In genomic region chr7:126856691-126857291, GRCh38 we compare ENCODE assay signal across 8 cellular contexts.
DNase-seq lines count a peak whose midpoint lies in the region; ATAC-seq, FAIRE-seq and TF ChIP-seq lines count a peak whose summit lies in the region.

No MANE protein-coding gene starts in this region.

- no peaks in the 10 kb centered on the region for H3K4me1 Mint-ChIP-seq in activated T-cell treated with anti-CD3 and anti-CD28 coated beads, Interleukin-2, amount 50 U/mL, for 4 hours (ENCODE audit: low read depth)

- no peaks in the 10 kb centered on the region for H3K9me3 ChIP-seq in K562 (replicated peaks; ENCODE audit: control insufficient read depth, insufficient read depth, low read depth, low read length)
- H3K9me3 ChIP-seq in osteoblast (ENCODE audit: low read depth, low read length): no peaks in the 10 kb centered on the region

- intact Hi-C loops in K562 (cut with micrococcal nuclease): no loop called here

- H3K79me2 ChIP-seq in K562 (ENCODE audit: control insufficient read depth, insufficient read depth, low read length) (no peaks in the 10 kb centered on the region), osteoblast (ENCODE audit: insufficient read depth, low read length) (no peaks in the 10 kb centered on the region)

- H3K4me3 ChIP-seq in K562 (no peak overlapping the region), osteoblast (ENCODE audit: insufficient read depth, low read length) (no peak overlapping the region)

- POLR2A ChIA-PET in K562 (lab: Yijun Ruan, JAX): no interaction called here

- H2AFZ ChIP-seq in K562 (ENCODE audit: low read depth, low read length) (no peak overlapping the region), osteoblast (ENCODE audit: low read length) (no peak overlapping the region)

- no peak overlapping the region for H3K4me3 Mint-ChIP-seq in activated T-cell treated with anti-CD3 and anti-CD28 coated beads, Interleukin-2, amount 50 U/mL, for 4 hours

- no peak for TF ChIP-seq POLR2A in K562 (conservative IDR thresholded peaks at IDR 0.05)

- TF ChIP-seq CTCF in K562 (IDR thresholded peaks at IDR 0.05 in 2 of 3, conservative IDR thresholded peaks at IDR 0.05 in 1 of 3; ENCODE audit: insufficient read depth in 2 of 3, low read depth in 1 of 3, low read length in 3 of 3): peak in 2 of 3 experiments; percentile 10 to 41; a peak in 3 of 6 replicates
- peak; percentile 15 for TF ChIP-seq CTCF in osteoblast (IDR thresholded peaks at IDR 0.05; ENCODE audit: extremely low read depth, low read depth, low read length)

- no peaks in the 10 kb centered on the region for H4K20me1 ChIP-seq in K562 (replicated peaks; ENCODE audit: control insufficient read depth, insufficient read depth, low read length)
- no peaks in the 10 kb centered on the region for H4K20me1 ChIP-seq in osteoblast (ENCODE audit: insufficient read depth, low read length)

- no peaks in the 10 kb centered on the region for H3K36me3 ChIP-seq in K562 (ENCODE audit: control insufficient read depth, insufficient read depth, low read length)
- no peaks in the 10 kb centered on the region for H3K36me3 ChIP-seq in osteoblast (ENCODE audit: insufficient read depth, low read length)

- H3K9me1 ChIP-seq in K562 (ENCODE audit: control insufficient read depth, insufficient read depth, low read length): no peaks in the 10 kb centered on the region

- peak; percentile 90 for DNase-seq in COLO829 (ENCODE audit: low spot score)
- peak in 2 of 4 experiments; percentile 15 to 16 for DNase-seq in K562 (ENCODE audit: extremely low read depth in 1 of 4, low spot score in 3 of 4)
- peak; percentile 26 for DNase-seq in osteoblast (ENCODE audit: insufficient read length, low spot score, missing footprints)
- no peak for DNase-seq in T-helper 1 cell
- DNase-seq in activated T-cell treated with anti-CD3 and anti-CD28 coated beads, Interleukin-2, amount 50 U/mL, for 4 hours: no peak

- no peak overlapping the region for H3K4me2 ChIP-seq in K562 (ENCODE audit: insufficient read depth, low read length)
- H3K4me2 ChIP-seq in osteoblast (ENCODE audit: insufficient read depth, low read length): no peak overlapping the region

- H3K9me3 Mint-ChIP-seq in activated T-cell treated with anti-CD3 and anti-CD28 coated beads, Interleukin-2, amount 50 U/mL, for 4 hours: no peaks in the 10 kb centered on the region

- no TSS peak for BruUV-seq in K562 (replicated peaks; lab: Mats Ljungman, UMichigan)

- FAIRE-seq in K562 (lab: Jason Lieb, UNC): no peak

- peak; percentile 62 for ATAC-seq in GM19324 (IDR thresholded peaks at IDR 0.05; ENCODE audit: low FRiP score, unreplicated experiment)
- peak; percentile 76 for ATAC-seq in HG03469 (IDR thresholded peaks at IDR 0.05; ENCODE audit: unreplicated experiment)
- no peak for ATAC-seq in K562
- ATAC-seq in activated T-cell treated with anti-CD3 and anti-CD28 coated beads, Interleukin-2, amount 50 U/mL, for 4 hours: no peak
- ATAC-seq in GM19397 (IDR thresholded peaks at IDR 0.05; ENCODE audit: unreplicated experiment): no peak

- H3K27ac ChIP-seq in K562 (ENCODE audit: extremely low read depth, low read depth, low read length) (no peak overlapping the region), osteoblast (ENCODE audit: low read depth, low read length) (no peak overlapping the region)

- in situ Hi-C loops in K562 (cut with MboI): no loop called here

- no peaks in the 10 kb centered on the region for H3K36me3 Mint-ChIP-seq in activated T-cell treated with anti-CD3 and anti-CD28 coated beads, Interleukin-2, amount 50 U/mL, for 4 hours (ENCODE audit: insufficient read depth)

- no peak for TF ChIP-seq EP300 in K562 (IDR thresholded peaks at IDR 0.05; ENCODE audit: low read length)

- H3K9ac ChIP-seq in K562 (ENCODE audit: insufficient read depth in 1 of 2, low read depth in 2 of 2, low read length in 2 of 2): no peak overlapping the region

- TF ChIP-seq RAD21 in K562 (CRISPR knock-in tag; conservative IDR thresholded peaks at IDR 0.05 in 1 of 2, IDR thresholded peaks at IDR 0.05 in 1 of 2): peak in 1 of 2 experiments; percentile 36; a peak in 2 of 4 replicates

- CTCF ChIA-PET in K562 (lab: Yijun Ruan, JAX; ENCODE audit: low intra/inter-chr PET ratio): no interaction called here

- WGBS in K562 (ENCODE audit: insufficient coverage, low coverage, missing lambda C conversion rate): 3% methylated on average over 2 of the region's 2 CpGs

- no peaks in the 10 kb centered on the region for H3K27me3 Mint-ChIP-seq in activated T-cell treated with anti-CD3 and anti-CD28 coated beads, Interleukin-2, amount 50 U/mL, for 4 hours (ENCODE audit: low read depth)

- H3K27me3 ChIP-seq in K562 (ENCODE audit: control insufficient read depth in 2 of 2, insufficient read depth in 2 of 2, low read length in 2 of 2) (no peaks in the 10 kb centered on the region), osteoblast (ENCODE audit: insufficient read depth, low read length) (no peaks in the 10 kb centered on the region)

- H3K4me1 ChIP-seq in K562 (replicated peaks in 1 of 2; ENCODE audit: control insufficient read depth in 2 of 2, insufficient read depth in 2 of 2, low read length in 2 of 2) (no peaks in the 10 kb centered on the region), osteoblast (ENCODE audit: insufficient read depth, low read length) (no peaks in the 10 kb centered on the region)

TF ChIP-seq in K562, 482 proteins besides CTCF, POLR2A, EP300 and RAD21 (continues in another document):
- TF ChIP-seq ZNF589 (CRISPR knock-in tag; IDR thresholded peaks at IDR 0.05; ENCODE audit: low read depth) (no peak), MAFK (IDR thresholded peaks at IDR 0.05; ENCODE audit: low read length) (no peak), SMC3 (conservative IDR thresholded peaks at IDR 0.05; ENCODE audit: insufficient read depth, low read depth, low read length) (0 out of 2 replicates have a peak, but pooled peaks have one; percentile 12), ARID3A (IDR thresholded peaks at IDR 0.05; ENCODE audit: borderline replicate concordance, low read depth, low read length) (no peak)

Comparison
In these comparisons a context has a peak if more than half of its experiments do, and no peak if none do; other contexts are left out.
1. DNase-seq: peak in COLO829 (single experiment) and osteoblast (single experiment); none in T-helper 1 cell (0 of 5) and activated T-cell treated with anti-CD3 and anti-CD28 coated beads, Interleukin-2, amount 50 U/mL, for 4 hours (single experiment).
2. ATAC-seq: peak in GM19324 (single experiment) and HG03469 (single experiment); none in K562 (single experiment), activated T-cell treated with anti-CD3 and anti-CD28 coated beads, Interleukin-2, amount 50 U/mL, for 4 hours (0 of 2) and GM19397 (single experiment).